Comparison of ENCODE assay signal across 12 cellular contexts in genomic region chr4:53119685-53120084, GRCh38.
DNase-seq lines count a peak whose midpoint lies in the region; ATAC-seq, FAIRE-seq and TF ChIP-seq lines count a peak whose summit lies in the region.
"Had no signal": no experiment of that assay in that cellular context is flagged by ENCODE, and none has a peak within 500 bp of the region (broad histone marks: within the 10 kb centered on the region; RNA-seq: fewer than 3 reads in every experiment).

No MANE protein-coding gene starts in this region.

- FAIRE-seq in HepG2 (lab: Jason Lieb, UNC) (peak; percentile 58), endometrium (lab: Jason Lieb, UNC) (peak; percentile 33)
- FAIRE-seq: A549 had no signal

- DNase-seq in HepG2 (ENCODE audit: low spot score) (peak; percentile 40), right lobe of liver (no peak), left kidney (ENCODE audit: low read depth, low spot score) (peak; percentile 86), BE2C (no peak)
- DNase-seq in activated CD8-positive, alpha-beta memory T cell treated with anti-CD3 and anti-CD28 coated beads for 24 hours: no peak
- DNase-seq: activated T-cell treated with anti-CD3 and anti-CD28 coated beads, Interleukin-2, amount 50 U/mL, for 72 hours; naive B cell; NCI-H2029 had no signal

- no peak overlapping the region for H3K9ac ChIP-seq in HepG2 (ENCODE audit: insufficient read depth, low read depth, low read length)

- no TSS peak for BruUV-seq in HepG2 (replicated peaks; lab: Mats Ljungman, UMichigan)

- H3K4me2 ChIP-seq in HepG2 (ENCODE audit: low read depth, low read length): no peak overlapping the region
- H3K4me2 ChIP-seq: A549 had no signal

- no peak overlapping the region for H3K4me3 ChIP-seq in HepG2 (replicated peaks in 1 of 3; ENCODE audit: insufficient read depth in 1 of 3, low read depth in 2 of 3, low read length in 3 of 3)
- H3K4me3 ChIP-seq in right lobe of liver: no peak overlapping the region
- H3K4me3 ChIP-seq in BE2C (ENCODE audit: low read depth, low read length): no peak overlapping the region
- H3K4me3 ChIP-seq: A549 had no signal

- TF ChIP-seq CTCF in HepG2 (CRISPR knock-in tag; IDR thresholded peaks at IDR 0.05) (no peak), right lobe of liver (IDR thresholded peaks at IDR 0.05) (no peak), BE2C (IDR thresholded peaks at IDR 0.05; ENCODE audit: low read depth, low read length) (no peak)

- H3K27me3 ChIP-seq in HepG2 (ENCODE audit: control insufficient read depth in 1 of 2, insufficient read depth in 2 of 2, low read length in 2 of 2) (no peaks in the 10 kb centered on the region), right lobe of liver (no peaks in the 10 kb centered on the region), BE2C (no peaks in the 10 kb centered on the region)

- intact Hi-C loops in HepG2 (cut with micrococcal nuclease; ENCODE audit: unreplicated experiment) (loop anchor here (5.0 to 10.0 kb wide), 3 partner anchors 42 to 165 kb away; no protein-coding TSS in a partner anchor), right lobe of liver (cut with DNase I) (no loop called here)

- CTCF ChIA-PET in HepG2 (lab: Yijun Ruan, JAX; ENCODE audit: low intra/inter-chr PET ratio, low total read pairs): no interaction called here

- H3K36me3 ChIP-seq in HepG2 (replicated peaks in 1 of 2; ENCODE audit: control insufficient read depth in 1 of 2, insufficient read depth in 2 of 2, low read length in 2 of 2) (no peaks in the 10 kb centered on the region; a peak in 1 of 5 replicates), right lobe of liver (no peaks in the 10 kb centered on the region), BE2C (no peaks in the 10 kb centered on the region)

- H3K27ac ChIP-seq in HepG2 (ENCODE audit: extremely low read length, insufficient read depth, low read length) (peak overlapping the region; percentile 9), right lobe of liver (no peak overlapping the region)
- H3K27ac ChIP-seq: A549 had no signal

- H3K4me1 ChIP-seq in HepG2 (ENCODE audit: insufficient read depth, low read length) (peaks cover 54% of the 10 kb centered on the region), right lobe of liver (peaks cover 0 to 35% (median 8%) of the 10 kb centered on the region in 4 donors), BE2C (no peaks in the 10 kb centered on the region)
- H3K4me1 ChIP-seq: A549 had no signal

- H3K9me3 ChIP-seq in HepG2 (ENCODE audit: low read length) (no peaks in the 10 kb centered on the region), right lobe of liver (no peaks in the 10 kb centered on the region), BE2C (no peaks in the 10 kb centered on the region)
- H3K9me3 ChIP-seq: A549 had no signal

- TF ChIP-seq EP300 in HepG2 (IDR thresholded peaks at IDR 0.05; ENCODE audit: low read depth in 2 of 2, low read length in 2 of 2) (no peak), HepG2 (CRISPR knock-in tag; IDR thresholded peaks at IDR 0.05; ENCODE audit: borderline replicate concordance) (no peak)

- in situ Hi-C loops in HepG2 (cut with HindIII; ENCODE audit: extremely low pct_ligation_motif_present, low pct_unique_long_range_greater_than_20kb): no loop called here

- H3K79me2 ChIP-seq in HepG2 (ENCODE audit: insufficient read depth, low read length): no peaks in the 10 kb centered on the region

- no peaks in the 10 kb centered on the region for H4K20me1 ChIP-seq in HepG2 (ENCODE audit: insufficient read depth, low read length)

- TF ChIP-seq POLR2A in HepG2 (IDR thresholded peaks at IDR 0.05; ENCODE audit: insufficient read depth in 1 of 2, low read depth in 2 of 2, low read length in 2 of 2) (no peak), right lobe of liver (IDR thresholded peaks at IDR 0.05) (no peak), GM18505 (IDR thresholded peaks at IDR 0.05; ENCODE audit: borderline replicate concordance, extremely low read depth, insufficient read depth, insufficient read length) (no peak)

- H2AFZ ChIP-seq in HepG2 (ENCODE audit: low read length): no peak overlapping the region

- ATAC-seq in HepG2 (peak; percentile 57), right lobe of liver (no peak), GM18505 (IDR thresholded peaks at IDR 0.05; ENCODE audit: unreplicated experiment) (no peak), HG02642 (IDR thresholded peaks at IDR 0.05; ENCODE audit: poor library complexity, unreplicated experiment) (no peak)
- ATAC-seq: A549; activated T-cell treated with anti-CD3 and anti-CD28 coated beads, Interleukin-2, amount 50 U/mL, for 72 hours had no signal

- POLR2A ChIA-PET in HepG2 (lab: Yijun Ruan, JAX): interaction anchor here (0.6 kb wide), 1 partner anchor 100 kb away, joined by 3 read pairs; no protein-coding TSS in a partner anchor

- TF ChIP-seq RAD21 in HepG2 (CRISPR knock-in tag; IDR thresholded peaks at IDR 0.05): no peak

TF ChIP-seq in HepG2, 621 proteins besides CTCF, POLR2A, EP300 and RAD21:
- peak; percentile 54 for TF ChIP-seq TEAD3 (CRISPR knock-in tag; optimal IDR thresholded peaks at IDR 0.05; ENCODE audit: borderline replicate concordance)
- TF ChIP-seq GATAD2A (CRISPR knock-in tag; IDR thresholded peaks at IDR 0.05): 0 out of 2 replicates have a peak, but pooled peaks have one; percentile 11
- no peak for TF ChIP-seq MLXIP (CRISPR knock-in tag; IDR thresholded peaks at IDR 0.05; ENCODE audit: borderline replicate concordance)
- no peak for TF ChIP-seq SOX13 (IDR thresholded peaks at IDR 0.05)
- peak in 1 of 2 experiments; percentile 21; a peak in 1 of 4 replicates for TF ChIP-seq SOX13 (CRISPR knock-in tag; conservative IDR thresholded peaks at IDR 0.05 in 1 of 2, IDR thresholded peaks at IDR 0.05 in 1 of 2)
- TF ChIP-seq TBX2 (CRISPR knock-in tag; IDR thresholded peaks at IDR 0.05; ENCODE audit: borderline replicate concordance): peak; percentile 24; the same call in 1 of the 2 replicates
TF ChIP-seq in HepG2: peak in this region for 4.

Comparison
In these comparisons a context has a peak if more than half of its experiments do, and no peak if none do; other contexts are left out.
1. DNase-seq: peak in HepG2 (single experiment) and left kidney (single experiment); none in right lobe of liver (0 of 3), activated CD8-positive, alpha-beta memory T cell treated with anti-CD3 and anti-CD28 coated beads for 24 hours (single experiment) and BE2C (single experiment).